In the genomic region with DNA sequence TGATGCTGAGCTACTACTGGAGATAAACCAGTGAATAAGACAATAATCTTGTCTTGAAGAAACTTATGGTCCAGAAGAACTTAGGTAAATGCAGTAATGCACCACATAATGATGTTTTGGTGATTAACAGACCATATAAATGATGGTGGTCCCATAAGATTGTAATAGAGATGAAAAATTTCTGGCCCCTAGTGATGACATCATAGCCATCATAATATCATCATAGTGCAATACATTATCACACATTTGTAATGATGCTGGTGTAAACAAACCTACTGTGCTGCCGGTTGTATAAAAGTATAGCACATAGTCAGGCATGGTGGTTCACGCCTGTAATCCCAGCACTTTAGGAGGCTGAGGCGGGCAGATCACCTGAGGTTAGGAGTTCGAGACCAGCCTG, we compare ENCODE assay signal across 34 cellular contexts.
"Had no signal": no experiment of that assay in that cellular context is flagged by ENCODE, and none has a peak within 500 bp of the region (broad histone marks: within the 10 kb centered on the region; RNA-seq: fewer than 3 reads in every experiment).

No MANE protein-coding gene starts in this region.

- DNase-seq: Karpas-422, Kasumi-1, MG63, MM.1S, MV-4-11, NCI-H1048, NCI-H1092, NCI-H1092 treated with DMSO at 0.1 percent for 48 hours, NCI-H1105, NCI-H1105 treated with DMSO at 0.1 percent for 48 hours, NCI-H1417, NCI-H1417 treated with DMSO at 0.1 percent for 48 hours, NCI-H1436, NCI-H1436 treated with DMSO at 0.1 percent for 48 hours, NCI-H146, NCI-H1694, NCI-H1694 treated with DMSO at 0.1 percent for 48 hours, NCI-H187, NCI-H187 treated with DMSO at 0.1 percent for 48 hours, NCI-H1930, NCI-H2029, NCI-H2029 treated with DMSO at 0.1 percent for 48 hours, NCI-H2081, NCI-H2081 treated with DMSO at 0.1 percent for 48 hours, NCI-H2107, NCI-H2171, NCI-H2171 treated with DMSO at 0.1 percent for 48 hours, NCI-H2227 treated with DMSO at 0.1 percent for 48 hours, NCI-H226, NCI-H345, NCI-H446, NCI-H446 treated with DMSO at 0.1 percent for 48 hours, NCI-H510A, NCI-H510A treated with DMSO at 0.1 percent for 48 hours had no signal

- H3K9me3 ChIP-seq: MG63 had no signal

- H3K36me3 ChIP-seq: MG63 had no signal

- H3K4me3 ChIP-seq: MG63 had no signal
